Comparison of ENCODE assay signal across 8 cellular contexts in the genomic region with DNA sequence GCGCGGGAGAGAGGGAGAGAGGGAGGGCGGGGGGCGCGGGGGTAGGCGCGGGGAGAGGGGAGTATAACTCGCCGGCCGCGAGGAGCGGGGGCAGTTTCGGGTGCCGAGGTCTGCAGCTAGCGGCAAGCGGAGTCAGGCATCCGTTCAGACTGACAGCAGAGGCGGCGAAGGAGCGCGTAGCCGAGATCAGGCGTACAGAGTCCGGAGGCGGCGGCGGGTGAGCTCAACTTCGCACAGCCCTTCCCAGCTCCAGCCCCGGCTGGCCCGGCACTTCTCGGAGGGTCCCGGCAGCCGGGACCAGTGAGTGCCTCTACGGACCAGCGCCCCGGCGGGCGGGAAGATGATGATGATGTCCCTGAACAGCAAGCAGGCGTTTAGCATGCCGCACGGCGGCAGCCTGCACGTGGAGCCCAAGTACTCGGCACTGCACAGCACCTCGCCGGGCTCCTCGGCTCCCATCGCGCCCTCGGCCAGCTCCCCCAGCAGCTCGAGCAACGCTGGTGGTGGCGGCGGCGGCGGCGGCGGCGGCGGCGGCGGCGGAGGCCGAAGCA. TPM values are rescaled to one million over a fixed set of nuclear protein-coding genes. Genes with fewer than 3 reads are reported as not detected.
A peak's percentile ranks its signal among the peaks of the same experiment; 100 is the strongest.
DNase-seq lines count a peak whose midpoint lies in the region; FAIRE-seq and TF ChIP-seq lines count a peak whose summit lies in the region.

A gene with protein sequence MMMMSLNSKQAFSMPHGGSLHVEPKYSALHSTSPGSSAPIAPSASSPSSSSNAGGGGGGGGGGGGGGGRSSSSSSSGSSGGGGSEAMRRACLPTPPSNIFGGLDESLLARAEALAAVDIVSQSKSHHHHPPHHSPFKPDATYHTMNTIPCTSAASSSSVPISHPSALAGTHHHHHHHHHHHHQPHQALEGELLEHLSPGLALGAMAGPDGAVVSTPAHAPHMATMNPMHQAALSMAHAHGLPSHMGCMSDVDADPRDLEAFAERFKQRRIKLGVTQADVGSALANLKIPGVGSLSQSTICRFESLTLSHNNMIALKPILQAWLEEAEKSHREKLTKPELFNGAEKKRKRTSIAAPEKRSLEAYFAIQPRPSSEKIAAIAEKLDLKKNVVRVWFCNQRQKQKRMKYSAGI (plus strand): TSS at position 93 of the 551 bp plus-strand sequence. CDS start 248 bp downstream, at position 341.

- FAIRE-seq in frontal cortex (lab: Jason Lieb, UNC) (no peak), GM12892 (lab: Jason Lieb, UNC) (no peak)

- peak; percentile 18 for DNase-seq in NCI-H2227 (lab: John Stamatoyannopoulos, UW; ENCODE audit: unreplicated experiment)
- no peak for DNase-seq in NCI-H2227 treated with DMSO at 0.1 percent for 48 hours (lab: John Stamatoyannopoulos, UW)
- peak; percentile 50 for DNase-seq in SK-N-DZ (ENCODE audit: low spot score)
- peak; percentile 57 to 64 for DNase-seq in frontal cortex (ENCODE audit: low spot score in 2 of 2)
- DNase-seq in skeletal muscle cell (ENCODE audit: low read depth), result no peak
- no peak for DNase-seq in SW 1271 (lab: John Stamatoyannopoulos, UW)
- DNase-seq in SIG-M5 treated with dmso at 0.1 percent for 504 hours (lab: John Stamatoyannopoulos, UW; ENCODE audit: unreplicated experiment), result no peak
- no peak for DNase-seq in GM12892 (ENCODE audit: insufficient read length)

- no peak for TF ChIP-seq POLR2A in GM12892 (IDR thresholded peaks at IDR 0.05; ENCODE audit: low read depth, low read length)

- H3K4me3 ChIP-seq in skeletal muscle cell (ENCODE audit: low read depth, low read length), result peak within 1 kb of the TSS; percentile 37

RNA-seq across cellular contexts. Expression of the gene that starts here (rescaled TPM):
- not detected in 2 replicates for polyA plus RNA-seq in SK-N-DZ (2014; cell fraction: cytosol; rRNA removed)
- polyA plus RNA-seq in SK-N-DZ (2014; cell fraction: nucleus; rRNA removed), result not detected in 2 replicates
- total RNA-seq in frontal cortex, result not detected
- not detected for polyA plus RNA-seq in GM12892 (2012; ENCODE audit: missing spikeins)

Comparison
In these comparisons a context has a peak if more than half of its experiments do, and no peak if none do; other contexts are left out.
1. DNase-seq: peak in NCI-H2227 (single experiment) and SK-N-DZ (single experiment); none in NCI-H2227 treated with DMSO at 0.1 percent for 48 hours (single experiment), skeletal muscle cell (single experiment), SW 1271 (0 of 2), SIG-M5 treated with dmso at 0.1 percent for 504 hours (single experiment) and GM12892 (single experiment).
2. Peak in DNase-seq in frontal cortex; RNA of the gene not detected or under 1 TPM.